11 cellular contexts compared by ENCODE assay signal in the genomic region with DNA sequence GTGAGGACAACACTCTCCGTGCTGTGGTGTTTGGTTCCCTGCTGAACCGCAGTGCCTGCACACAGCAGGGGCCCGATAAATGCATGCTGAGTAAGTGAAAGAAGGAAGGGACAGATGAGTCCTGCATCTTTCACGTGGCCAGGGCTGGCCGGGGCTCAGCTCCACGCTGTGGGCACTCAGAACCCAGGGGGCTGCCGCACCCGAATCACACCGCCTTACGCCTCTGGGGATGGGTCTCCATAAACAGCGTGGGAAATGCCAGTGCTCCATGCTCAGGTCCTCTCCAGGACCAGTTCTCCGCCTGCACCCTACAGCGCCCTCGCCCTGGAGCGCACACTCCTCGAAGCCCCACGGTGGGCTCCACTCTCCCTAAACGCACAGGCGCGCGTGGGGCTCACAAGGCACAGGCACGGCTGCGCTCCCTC. TPM values are rescaled to one million over a fixed set of nuclear protein-coding genes. Genes with fewer than 3 reads are reported as not detected.
DNase-seq lines count a peak whose midpoint lies in the region; ATAC-seq, FAIRE-seq and TF ChIP-seq lines count a peak whose summit lies in the region.
"Had no signal": no experiment of that assay in that cellular context is flagged by ENCODE, and none has a peak within 500 bp of the region (broad histone marks: within the 10 kb centered on the region; RNA-seq: fewer than 3 reads in every experiment).

No MANE protein-coding gene starts in this region.

- TF ChIP-seq POLR2A in HepG2 (IDR thresholded peaks at IDR 0.05; ENCODE audit: insufficient read depth in 1 of 2, low read depth in 2 of 2, low read length in 2 of 2) = no peak

- TF ChIP-seq EP300 in HepG2 (IDR thresholded peaks at IDR 0.05; ENCODE audit: low read depth in 2 of 2, low read length in 2 of 2) = no peak
- no peak for TF ChIP-seq EP300 in HepG2 (CRISPR knock-in tag; IDR thresholded peaks at IDR 0.05; ENCODE audit: borderline replicate concordance)

- no peaks in the 10 kb centered on the region for H3K79me2 ChIP-seq in HepG2 (ENCODE audit: insufficient read depth, low read length)

- no peak for TF ChIP-seq RAD21 in HepG2 (CRISPR knock-in tag; IDR thresholded peaks at IDR 0.05)

- H3K27me3 ChIP-seq in HepG2 (ENCODE audit: control insufficient read depth in 1 of 2, insufficient read depth in 2 of 2, low read length in 2 of 2) (peaks cover 11 to 53% of the 10 kb centered on the region in 2 experiments; a peak in 4 of 5 replicates), subcutaneous abdominal adipose tissue (ENCODE audit: control insufficient read depth in 5 of 5, insufficient read depth in 4 of 5, low read length in 5 of 5) (peaks cover 25 to 47% (median 36%) of the 10 kb centered on the region in 5 donors)

- no peaks in the 10 kb centered on the region for H4K20me1 ChIP-seq in HepG2 (ENCODE audit: insufficient read depth, low read length)

- no peaks in the 10 kb centered on the region for H3K9me3 Mint-ChIP-seq in activated naive CD4-positive, alpha-beta T cell treated with anti-CD3 and anti-CD28 coated beads, Interleukin-2, amount 10 ng/mL, durations not matched to agents 7 days and 5 days

- no peaks in the 10 kb centered on the region for H3K36me3 ChIP-seq in HepG2 (replicated peaks in 1 of 2; ENCODE audit: control insufficient read depth in 1 of 2, insufficient read depth in 2 of 2, low read length in 2 of 2)
- H3K36me3 ChIP-seq in subcutaneous abdominal adipose tissue (ENCODE audit: control insufficient read depth in 5 of 5, insufficient read depth in 5 of 5, low read length in 5 of 5) = no peaks in the 10 kb centered on the region
- H3K36me3 ChIP-seq: brain microvascular endothelial cell had no signal

- no peak for TF ChIP-seq CTCF in HepG2 (CRISPR knock-in tag; IDR thresholded peaks at IDR 0.05)

- peaks cover 31% of the 10 kb centered on the region for H3K4me1 Mint-ChIP-seq in activated naive CD4-positive, alpha-beta T cell treated with anti-CD3 and anti-CD28 coated beads, Interleukin-2, amount 10 ng/mL, durations not matched to agents 7 days and 5 days

- CTCF ChIA-PET in activated naive CD4-positive, alpha-beta T cell treated with anti-CD3 and anti-CD28 coated beads, Interleukin-2, amount 10 ng/mL, durations not matched to agents 7 days and 5 days (lab: Charles Lee) = no interaction called here
- CTCF ChIA-PET in HepG2 (lab: Yijun Ruan, JAX; ENCODE audit: low intra/inter-chr PET ratio, low total read pairs) = no interaction called here

- peaks cover 85% of the 10 kb centered on the region for H3K27me3 Mint-ChIP-seq in activated naive CD4-positive, alpha-beta T cell treated with anti-CD3 and anti-CD28 coated beads, Interleukin-2, amount 10 ng/mL, durations not matched to agents 7 days and 5 days

- H3K9ac ChIP-seq in HepG2 (ENCODE audit: insufficient read depth, low read depth, low read length) = no peak overlapping the region
- no peak overlapping the region for H3K9ac ChIP-seq in subcutaneous abdominal adipose tissue (ENCODE audit: low read length in 5 of 5)

- H3K4me3 ChIP-seq in HepG2 (replicated peaks in 1 of 3; ENCODE audit: insufficient read depth in 1 of 3, low read depth in 2 of 3, low read length in 3 of 3) = peak overlapping the region in 1 of 3 experiments; percentile 50; a peak in 1 of 6 replicates
- peak overlapping the region in 3 of 5 donors; percentile 32 to 51 (median 42) for H3K4me3 ChIP-seq in subcutaneous abdominal adipose tissue (ENCODE audit: low read depth in 1 of 5, low read length in 5 of 5)

- no peak overlapping the region for H3K27ac Mint-ChIP-seq in activated naive CD4-positive, alpha-beta T cell treated with anti-CD3 and anti-CD28 coated beads, Interleukin-2, amount 10 ng/mL, durations not matched to agents 7 days and 5 days

- H3K27ac ChIP-seq in HepG2 (ENCODE audit: extremely low read length, insufficient read depth, low read length) = no peak overlapping the region
- no peak overlapping the region for H3K27ac ChIP-seq in subcutaneous abdominal adipose tissue (ENCODE audit: low read depth, low read length)
- H3K27ac ChIP-seq: 22Rv1, brain microvascular endothelial cell had no signal

- H3K4me1 ChIP-seq in HepG2 (ENCODE audit: insufficient read depth, low read length) (no peaks in the 10 kb centered on the region), subcutaneous abdominal adipose tissue (ENCODE audit: control insufficient read depth in 5 of 5, insufficient read depth in 5 of 5, low read length in 5 of 5) (peaks cover 0 to 20% (median 9%) of the 10 kb centered on the region in 5 donors)

- no peak overlapping the region for H2AFZ ChIP-seq in HepG2 (ENCODE audit: low read length)

- H3K36me3 Mint-ChIP-seq in activated naive CD4-positive, alpha-beta T cell treated with anti-CD3 and anti-CD28 coated beads, Interleukin-2, amount 10 ng/mL, durations not matched to agents 7 days and 5 days = no peaks in the 10 kb centered on the region

- 25% methylated on average over 2 of the region's 23 CpGs for WGBS in HepG2 (ENCODE audit: low lambda C conversion rate)

- H3K4me3 Mint-ChIP-seq in activated naive CD4-positive, alpha-beta T cell treated with anti-CD3 and anti-CD28 coated beads, Interleukin-2, amount 10 ng/mL, durations not matched to agents 7 days and 5 days = peak overlapping the region; percentile 66

- POLR2A ChIA-PET in HepG2 (lab: Yijun Ruan, JAX) = no interaction called here

- H3K9me3 ChIP-seq in HepG2 (ENCODE audit: low read length) (no peaks in the 10 kb centered on the region), subcutaneous abdominal adipose tissue (ENCODE audit: control insufficient read depth in 5 of 5, low read length in 5 of 5) (no peaks in the 10 kb centered on the region)

- DNase-seq in DMS53 (lab: John Stamatoyannopoulos, UW) (peak; percentile 25), DMS53 treated with DMSO at 0.1 percent for 48 hours (lab: John Stamatoyannopoulos, UW; ENCODE audit: unreplicated experiment) (no peak), HepG2 (ENCODE audit: low spot score) (no peak), NCI-H526 (lab: John Stamatoyannopoulos, UW) (no peak)
- DNase-seq in activated naive CD4-positive, alpha-beta T cell treated with anti-CD3 and anti-CD28 coated beads, Interleukin-2, amount 10 ng/mL, durations not matched to agents 7 days and 5 days = peak; percentile 21
- DNase-seq: brain microvascular endothelial cell had no signal

- no peak for FAIRE-seq in HepG2 (lab: Jason Lieb, UNC)

- 0 out of 2 replicates have a peak overlapping the region, but pooled peaks have one; percentile 45 for H3K4me2 ChIP-seq in HepG2 (ENCODE audit: low read depth, low read length)

- ATAC-seq in HepG2 (no peak; the same call in 2 of the 3 replicates), esophagus mucosa (no peak), HG02840 (IDR thresholded peaks at IDR 0.05; ENCODE audit: low FRiP score, unreplicated experiment) (no peak)

- in situ Hi-C loops in HepG2 (cut with HindIII; ENCODE audit: extremely low pct_ligation_motif_present, low pct_unique_long_range_greater_than_20kb) = no loop called here

- no TSS peak for BruUV-seq in HepG2 (replicated peaks; lab: Mats Ljungman, UMichigan)

- intact Hi-C loops in HepG2 (cut with micrococcal nuclease; ENCODE audit: unreplicated experiment) = no loop called here

TF ChIP-seq in HepG2, 621 proteins besides CTCF, POLR2A, EP300 and RAD21:
- TF ChIP-seq MTA1 (CRISPR knock-in tag; IDR thresholded peaks at IDR 0.05; ENCODE audit: borderline replicate concordance) (peak; percentile 16; the same call in 1 of the 2 replicates), ZBTB42 (CRISPR knock-in tag; IDR thresholded peaks at IDR 0.05) (no peak)

RNA-seq across cellular contexts. Expression of gene RASGEF1A, which starts 38.1 kb away (rescaled TPM):
- total RNA-seq in HepG2 (2016; rRNA removed; fragmentation: Illumina TruSeq; extraction: Trizol) (0.20 and 0.39 TPM in 2 replicates), esophagus mucosa (1.00 TPM)
- 0.61 TPM in 1 of 2 replicates, not detected in the other for total RNA-seq in HepG2 (2016; cell fraction: cytosol; rRNA removed; fragmentation: Illumina TruSeq; extraction: Trizol; ENCODE audit: low read depth)
- 0.11 and 0.51 TPM in 2 replicates for total RNA-seq in HepG2 (2016; cell fraction: insoluble cytoplasmic fraction; rRNA removed; fragmentation: Illumina TruSeq; extraction: Trizol)
- 0.28 and 0.45 TPM in 2 replicates for total RNA-seq in HepG2 (2016; cell fraction: membrane; rRNA removed; fragmentation: Illumina TruSeq; extraction: Trizol)
- total RNA-seq in HepG2 (2016; cell fraction: nucleus; rRNA removed; fragmentation: Illumina TruSeq; extraction: Trizol) = 0.31 TPM in 1 of 2 replicates, not detected in the other
- polyA plus RNA-seq in HepG2 (2011; rRNA removed) = 0.14 and 0.41 TPM in 2 replicates
- polyA plus RNA-seq in HepG2 (2011; cell fraction: cytosol; rRNA removed) = 0.23 and 0.33 TPM in 2 replicates
- 0.34 and 0.90 TPM in 2 replicates for polyA plus RNA-seq in HepG2 (2011; cell fraction: nucleus; rRNA removed)
- 0.04 and 0.09 TPM in 2 replicates for polyA plus RNA-seq in HepG2 (2012)
- polyA plus RNA-seq in HepG2 (2016; cell fraction: cytosol; fragmentation: Illumina TruSeq; extraction: Trizol; ENCODE audit: low read depth) = 0.08 and 0.25 TPM in 2 replicates
- 0.42 and 0.59 TPM in 2 replicates for polyA plus RNA-seq in HepG2 (2016; cell fraction: insoluble cytoplasmic fraction; fragmentation: Illumina TruSeq; extraction: Trizol; ENCODE audit: low read depth)
- polyA plus RNA-seq in HepG2 (2016; cell fraction: membrane; fragmentation: Illumina TruSeq; extraction: Trizol; ENCODE audit: low read depth) = 0.24 and 0.30 TPM in 2 replicates
- 0.36 and 0.65 TPM in 2 replicates for polyA plus RNA-seq in HepG2 (2016; cell fraction: nucleus; fragmentation: Illumina TruSeq; extraction: Trizol; ENCODE audit: insufficient read depth, low read depth)
- polyA minus RNA-seq in HepG2 (2011; rRNA and poly(A)+ RNA removed; ENCODE audit: low replicate concordance) = 0.10 and 0.72 TPM in 2 replicates
- polyA minus RNA-seq in HepG2 (2011; cell fraction: cytosol; rRNA and poly(A)+ RNA removed) = not detected in 2 replicates
- polyA minus RNA-seq in HepG2 (2011; cell fraction: nucleus; rRNA and poly(A)+ RNA removed) = 0.75 TPM in 1 of 2 replicates, not detected in the other
- total RNA-seq: M059J had no signal

Comparison
In these comparisons a context has a peak if more than half of its experiments do, and no peak if none do; other contexts are left out.
1. DNase-seq: peak in DMS53 (single experiment) and activated naive CD4-positive, alpha-beta T cell treated with anti-CD3 and anti-CD28 coated beads, Interleukin-2, amount 10 ng/mL, durations not matched to agents 7 days and 5 days (single experiment); none in DMS53 treated with DMSO at 0.1 percent for 48 hours (single experiment), HepG2 (single experiment) and NCI-H526 (0 of 2).